Comparison of ENCODE assay signal across 1 cellular context in the genomic region with DNA sequence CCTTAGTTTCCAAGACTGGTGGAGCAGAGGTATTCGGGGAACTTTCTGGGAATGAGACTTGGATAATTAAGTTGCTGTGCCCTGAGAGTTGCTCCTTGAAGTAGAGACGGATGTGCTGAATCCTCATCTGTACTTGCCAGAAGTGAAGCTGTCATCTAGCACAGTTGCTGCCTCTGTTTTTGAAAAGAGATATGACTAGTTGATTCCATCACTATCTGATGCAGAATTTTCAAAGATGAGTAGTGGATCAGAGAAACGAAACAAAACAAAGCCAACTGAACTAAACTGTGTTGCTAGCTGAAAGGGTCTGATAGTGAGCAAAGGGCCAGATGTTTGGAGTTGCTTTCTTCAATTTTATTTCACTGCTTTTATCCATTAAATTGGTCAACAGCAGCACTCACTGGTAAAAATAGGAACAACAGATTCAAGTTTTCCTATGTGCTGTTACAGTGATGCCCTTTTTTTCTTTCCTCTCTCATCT.
TF ChIP-seq lines count a peak whose summit lies in the region.

No MANE protein-coding gene starts in this region.

TF ChIP-seq in K562, 482 proteins besides CTCF, POLR2A, EP300 and RAD21 (continued from another document and continues in another):
- TF ChIP-seq, protein P1, sequence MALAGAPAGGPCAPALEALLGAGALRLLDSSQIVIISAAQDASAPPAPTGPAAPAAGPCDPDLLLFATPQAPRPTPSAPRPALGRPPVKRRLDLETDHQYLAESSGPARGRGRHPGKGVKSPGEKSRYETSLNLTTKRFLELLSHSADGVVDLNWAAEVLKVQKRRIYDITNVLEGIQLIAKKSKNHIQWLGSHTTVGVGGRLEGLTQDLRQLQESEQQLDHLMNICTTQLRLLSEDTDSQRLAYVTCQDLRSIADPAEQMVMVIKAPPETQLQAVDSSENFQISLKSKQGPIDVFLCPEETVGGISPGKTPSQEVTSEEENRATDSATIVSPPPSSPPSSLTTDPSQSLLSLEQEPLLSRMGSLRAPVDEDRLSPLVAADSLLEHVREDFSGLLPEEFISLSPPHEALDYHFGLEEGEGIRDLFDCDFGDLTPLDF (CRISPR knock-in tag; IDR thresholded peaks at IDR 0.05), result no peak
- TF ChIP-seq GTF2A2 (tag; IDR thresholded peaks at IDR 0.05), result no peak
- no peak for TF ChIP-seq SIX5 (IDR thresholded peaks at IDR 0.05; ENCODE audit: borderline replicate concordance in 1 of 2, insufficient read depth in 1 of 2, low read depth in 1 of 2, low read length in 2 of 2)
- TF ChIP-seq KHSRP (IDR thresholded peaks at IDR 0.05), result peak; percentile 47; the same call in 1 of the 2 replicates
- TF ChIP-seq, protein P2, sequence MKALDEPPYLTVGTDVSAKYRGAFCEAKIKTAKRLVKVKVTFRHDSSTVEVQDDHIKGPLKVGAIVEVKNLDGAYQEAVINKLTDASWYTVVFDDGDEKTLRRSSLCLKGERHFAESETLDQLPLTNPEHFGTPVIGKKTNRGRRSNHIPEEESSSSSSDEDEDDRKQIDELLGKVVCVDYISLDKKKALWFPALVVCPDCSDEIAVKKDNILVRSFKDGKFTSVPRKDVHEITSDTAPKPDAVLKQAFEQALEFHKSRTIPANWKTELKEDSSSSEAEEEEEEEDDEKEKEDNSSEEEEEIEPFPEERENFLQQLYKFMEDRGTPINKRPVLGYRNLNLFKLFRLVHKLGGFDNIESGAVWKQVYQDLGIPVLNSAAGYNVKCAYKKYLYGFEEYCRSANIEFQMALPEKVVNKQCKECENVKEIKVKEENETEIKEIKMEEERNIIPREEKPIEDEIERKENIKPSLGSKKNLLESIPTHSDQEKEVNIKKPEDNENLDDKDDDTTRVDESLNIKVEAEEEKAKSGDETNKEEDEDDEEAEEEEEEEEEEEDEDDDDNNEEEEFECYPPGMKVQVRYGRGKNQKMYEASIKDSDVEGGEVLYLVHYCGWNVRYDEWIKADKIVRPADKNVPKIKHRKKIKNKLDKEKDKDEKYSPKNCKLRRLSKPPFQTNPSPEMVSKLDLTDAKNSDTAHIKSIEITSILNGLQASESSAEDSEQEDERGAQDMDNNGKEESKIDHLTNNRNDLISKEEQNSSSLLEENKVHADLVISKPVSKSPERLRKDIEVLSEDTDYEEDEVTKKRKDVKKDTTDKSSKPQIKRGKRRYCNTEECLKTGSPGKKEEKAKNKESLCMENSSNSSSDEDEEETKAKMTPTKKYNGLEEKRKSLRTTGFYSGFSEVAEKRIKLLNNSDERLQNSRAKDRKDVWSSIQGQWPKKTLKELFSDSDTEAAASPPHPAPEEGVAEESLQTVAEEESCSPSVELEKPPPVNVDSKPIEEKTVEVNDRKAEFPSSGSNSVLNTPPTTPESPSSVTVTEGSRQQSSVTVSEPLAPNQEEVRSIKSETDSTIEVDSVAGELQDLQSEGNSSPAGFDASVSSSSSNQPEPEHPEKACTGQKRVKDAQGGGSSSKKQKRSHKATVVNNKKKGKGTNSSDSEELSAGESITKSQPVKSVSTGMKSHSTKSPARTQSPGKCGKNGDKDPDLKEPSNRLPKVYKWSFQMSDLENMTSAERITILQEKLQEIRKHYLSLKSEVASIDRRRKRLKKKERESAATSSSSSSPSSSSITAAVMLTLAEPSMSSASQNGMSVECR (CRISPR knock-in tag; IDR thresholded peaks at IDR 0.05), result no peak
- TF ChIP-seq ZFP30 (CRISPR knock-in tag; IDR thresholded peaks at IDR 0.05; ENCODE audit: borderline replicate concordance), result no peak
- TF ChIP-seq MAFG (tag; conservative IDR thresholded peaks at IDR 0.05), result peak; percentile 41; the same call in 1 of the 2 replicates
- TF ChIP-seq, protein P3, sequence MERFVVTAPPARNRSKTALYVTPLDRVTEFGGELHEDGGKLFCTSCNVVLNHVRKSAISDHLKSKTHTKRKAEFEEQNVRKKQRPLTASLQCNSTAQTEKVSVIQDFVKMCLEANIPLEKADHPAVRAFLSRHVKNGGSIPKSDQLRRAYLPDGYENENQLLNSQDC (CRISPR knock-in tag; IDR thresholded peaks at IDR 0.05), result no peak
- TF ChIP-seq, protein P4, sequence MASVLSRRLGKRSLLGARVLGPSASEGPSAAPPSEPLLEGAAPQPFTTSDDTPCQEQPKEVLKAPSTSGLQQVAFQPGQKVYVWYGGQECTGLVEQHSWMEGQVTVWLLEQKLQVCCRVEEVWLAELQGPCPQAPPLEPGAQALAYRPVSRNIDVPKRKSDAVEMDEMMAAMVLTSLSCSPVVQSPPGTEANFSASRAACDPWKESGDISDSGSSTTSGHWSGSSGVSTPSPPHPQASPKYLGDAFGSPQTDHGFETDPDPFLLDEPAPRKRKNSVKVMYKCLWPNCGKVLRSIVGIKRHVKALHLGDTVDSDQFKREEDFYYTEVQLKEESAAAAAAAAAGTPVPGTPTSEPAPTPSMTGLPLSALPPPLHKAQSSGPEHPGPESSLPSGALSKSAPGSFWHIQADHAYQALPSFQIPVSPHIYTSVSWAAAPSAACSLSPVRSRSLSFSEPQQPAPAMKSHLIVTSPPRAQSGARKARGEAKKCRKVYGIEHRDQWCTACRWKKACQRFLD (CRISPR knock-in tag; IDR thresholded peaks at IDR 0.05), result peak; percentile 68; the same call in 1 of the 2 replicates
- TF ChIP-seq ZC3H4 (CRISPR knock-in tag; IDR thresholded peaks at IDR 0.05; ENCODE audit: borderline replicate concordance), result no peak
- TF ChIP-seq, protein P5, sequence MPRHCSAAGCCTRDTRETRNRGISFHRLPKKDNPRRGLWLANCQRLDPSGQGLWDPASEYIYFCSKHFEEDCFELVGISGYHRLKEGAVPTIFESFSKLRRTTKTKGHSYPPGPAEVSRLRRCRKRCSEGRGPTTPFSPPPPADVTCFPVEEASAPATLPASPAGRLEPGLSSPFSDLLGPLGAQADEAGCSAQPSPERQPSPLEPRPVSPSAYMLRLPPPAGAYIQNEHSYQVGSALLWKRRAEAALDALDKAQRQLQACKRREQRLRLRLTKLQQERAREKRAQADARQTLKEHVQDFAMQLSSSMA (CRISPR knock-in tag; IDR thresholded peaks at IDR 0.05), result no peak
- TF ChIP-seq, protein P6, sequence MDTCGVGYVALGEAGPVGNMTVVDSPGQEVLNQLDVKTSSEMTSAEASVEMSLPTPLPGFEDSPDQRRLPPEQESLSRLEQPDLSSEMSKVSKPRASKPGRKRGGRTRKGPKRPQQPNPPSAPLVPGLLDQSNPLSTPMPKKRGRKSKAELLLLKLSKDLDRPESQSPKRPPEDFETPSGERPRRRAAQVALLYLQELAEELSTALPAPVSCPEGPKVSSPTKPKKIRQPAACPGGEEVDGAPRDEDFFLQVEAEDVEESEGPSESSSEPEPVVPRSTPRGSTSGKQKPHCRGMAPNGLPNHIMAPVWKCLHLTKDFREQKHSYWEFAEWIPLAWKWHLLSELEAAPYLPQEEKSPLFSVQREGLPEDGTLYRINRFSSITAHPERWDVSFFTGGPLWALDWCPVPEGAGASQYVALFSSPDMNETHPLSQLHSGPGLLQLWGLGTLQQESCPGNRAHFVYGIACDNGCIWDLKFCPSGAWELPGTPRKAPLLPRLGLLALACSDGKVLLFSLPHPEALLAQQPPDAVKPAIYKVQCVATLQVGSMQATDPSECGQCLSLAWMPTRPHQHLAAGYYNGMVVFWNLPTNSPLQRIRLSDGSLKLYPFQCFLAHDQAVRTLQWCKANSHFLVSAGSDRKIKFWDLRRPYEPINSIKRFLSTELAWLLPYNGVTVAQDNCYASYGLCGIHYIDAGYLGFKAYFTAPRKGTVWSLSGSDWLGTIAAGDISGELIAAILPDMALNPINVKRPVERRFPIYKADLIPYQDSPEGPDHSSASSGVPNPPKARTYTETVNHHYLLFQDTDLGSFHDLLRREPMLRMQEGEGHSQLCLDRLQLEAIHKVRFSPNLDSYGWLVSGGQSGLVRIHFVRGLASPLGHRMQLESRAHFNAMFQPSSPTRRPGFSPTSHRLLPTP (IDR thresholded peaks at IDR 0.05; ENCODE audit: borderline replicate concordance, extremely low read depth, insufficient read length), result no peak
- TF ChIP-seq ZNF778 (CRISPR knock-in tag; IDR thresholded peaks at IDR 0.05), result no peak
- TF ChIP-seq, protein P7, sequence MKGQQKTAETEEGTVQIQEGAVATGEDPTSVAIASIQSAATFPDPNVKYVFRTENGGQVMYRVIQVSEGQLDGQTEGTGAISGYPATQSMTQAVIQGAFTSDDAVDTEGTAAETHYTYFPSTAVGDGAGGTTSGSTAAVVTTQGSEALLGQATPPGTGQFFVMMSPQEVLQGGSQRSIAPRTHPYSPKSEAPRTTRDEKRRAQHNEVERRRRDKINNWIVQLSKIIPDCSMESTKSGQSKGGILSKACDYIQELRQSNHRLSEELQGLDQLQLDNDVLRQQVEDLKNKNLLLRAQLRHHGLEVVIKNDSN (CRISPR knock-in tag; IDR thresholded peaks at IDR 0.05), result no peak
- peak; percentile 41; the same call in 1 of the 2 replicates for TF ChIP-seq POLR2H (tag; IDR thresholded peaks at IDR 0.05; ENCODE audit: low read depth)
- no peak for TF ChIP-seq POLR2AphosphoS2 (IDR thresholded peaks at IDR 0.05; ENCODE audit: low read length)
- TF ChIP-seq PRMT5 (CRISPR knock-in tag; IDR thresholded peaks at IDR 0.05), result no peak
- peak; percentile 88 for TF ChIP-seq POLR2AphosphoS5 (IDR thresholded peaks at IDR 0.05; ENCODE audit: control insufficient read depth, insufficient read depth, low read depth, low read length)
- peak; percentile 1 for TF ChIP-seq FOS (IDR thresholded peaks at IDR 0.05; ENCODE audit: extremely low read depth, insufficient read length)
- no peak for TF ChIP-seq HOXB6 (CRISPR knock-in tag; IDR thresholded peaks at IDR 0.05; ENCODE audit: borderline replicate concordance)
- TF ChIP-seq RBM14 (IDR thresholded peaks at IDR 0.05; ENCODE audit: borderline replicate concordance, insufficient read depth, low read depth, low read length), result no peak
- TF ChIP-seq SLC30A9 (CRISPR knock-in tag; IDR thresholded peaks at IDR 0.05), result no peak
- TF ChIP-seq, protein P8, sequence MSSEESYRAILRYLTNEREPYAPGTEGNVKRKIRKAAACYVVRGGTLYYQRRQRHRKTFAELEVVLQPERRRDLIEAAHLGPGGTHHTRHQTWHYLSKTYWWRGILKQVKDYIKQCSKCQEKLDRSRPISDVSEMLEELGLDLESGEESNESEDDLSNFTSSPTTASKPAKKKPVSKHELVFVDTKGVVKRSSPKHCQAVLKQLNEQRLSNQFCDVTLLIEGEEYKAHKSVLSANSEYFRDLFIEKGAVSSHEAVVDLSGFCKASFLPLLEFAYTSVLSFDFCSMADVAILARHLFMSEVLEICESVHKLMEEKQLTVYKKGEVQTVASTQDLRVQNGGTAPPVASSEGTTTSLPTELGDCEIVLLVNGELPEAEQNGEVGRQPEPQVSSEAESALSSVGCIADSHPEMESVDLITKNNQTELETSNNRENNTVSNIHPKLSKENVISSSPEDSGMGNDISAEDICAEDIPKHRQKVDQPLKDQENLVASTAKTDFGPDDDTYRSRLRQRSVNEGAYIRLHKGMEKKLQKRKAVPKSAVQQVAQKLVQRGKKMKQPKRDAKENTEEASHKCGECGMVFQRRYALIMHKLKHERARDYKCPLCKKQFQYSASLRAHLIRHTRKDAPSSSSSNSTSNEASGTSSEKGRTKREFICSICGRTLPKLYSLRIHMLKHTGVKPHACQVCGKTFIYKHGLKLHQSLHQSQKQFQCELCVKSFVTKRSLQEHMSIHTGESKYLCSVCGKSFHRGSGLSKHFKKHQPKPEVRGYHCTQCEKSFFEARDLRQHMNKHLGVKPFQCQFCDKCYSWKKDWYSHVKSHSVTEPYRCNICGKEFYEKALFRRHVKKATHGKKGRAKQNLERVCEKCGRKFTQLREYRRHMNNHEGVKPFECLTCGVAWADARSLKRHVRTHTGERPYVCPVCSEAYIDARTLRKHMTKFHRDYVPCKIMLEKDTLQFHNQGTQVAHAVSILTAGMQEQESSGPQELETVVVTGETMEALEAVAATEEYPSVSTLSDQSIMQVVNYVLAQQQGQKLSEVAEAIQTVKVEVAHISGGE (CRISPR knock-in tag; IDR thresholded peaks at IDR 0.05), result peak in 1 of 3 experiments; percentile 65; a peak in 1 of 6 replicates
- no peak for TF ChIP-seq CBX8 (IDR thresholded peaks at IDR 0.05; ENCODE audit: borderline replicate concordance, extremely low read depth, low read depth, low read length, poor library complexity, severe bottlenecking)
- peak in 1 of 2 experiments; percentile 91; a peak in 2 of 4 replicates for TF ChIP-seq HDAC1 (IDR thresholded peaks at IDR 0.05)
- no peak for TF ChIP-seq ZNF76 (CRISPR knock-in tag; IDR thresholded peaks at IDR 0.05; ENCODE audit: borderline replicate concordance)
- TF ChIP-seq PTBP1 (IDR thresholded peaks at IDR 0.05; ENCODE audit: low read depth, low read length), result no peak
- TF ChIP-seq BMI1 (IDR thresholded peaks at IDR 0.05; ENCODE audit: low read length), result no peak
- TF ChIP-seq KDM2B (CRISPR knock-in tag; IDR thresholded peaks at IDR 0.05), result no peak
- TF ChIP-seq ZNF75A (CRISPR knock-in tag; IDR thresholded peaks at IDR 0.05), result no peak
- TF ChIP-seq, protein P9, sequence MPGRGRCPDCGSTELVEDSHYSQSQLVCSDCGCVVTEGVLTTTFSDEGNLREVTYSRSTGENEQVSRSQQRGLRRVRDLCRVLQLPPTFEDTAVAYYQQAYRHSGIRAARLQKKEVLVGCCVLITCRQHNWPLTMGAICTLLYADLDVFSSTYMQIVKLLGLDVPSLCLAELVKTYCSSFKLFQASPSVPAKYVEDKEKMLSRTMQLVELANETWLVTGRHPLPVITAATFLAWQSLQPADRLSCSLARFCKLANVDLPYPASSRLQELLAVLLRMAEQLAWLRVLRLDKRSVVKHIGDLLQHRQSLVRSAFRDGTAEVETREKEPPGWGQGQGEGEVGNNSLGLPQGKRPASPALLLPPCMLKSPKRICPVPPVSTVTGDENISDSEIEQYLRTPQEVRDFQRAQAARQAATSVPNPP (IDR thresholded peaks at IDR 0.05; ENCODE audit: borderline replicate concordance, insufficient read depth, insufficient read length), result no peak
- TF ChIP-seq, protein P10, sequence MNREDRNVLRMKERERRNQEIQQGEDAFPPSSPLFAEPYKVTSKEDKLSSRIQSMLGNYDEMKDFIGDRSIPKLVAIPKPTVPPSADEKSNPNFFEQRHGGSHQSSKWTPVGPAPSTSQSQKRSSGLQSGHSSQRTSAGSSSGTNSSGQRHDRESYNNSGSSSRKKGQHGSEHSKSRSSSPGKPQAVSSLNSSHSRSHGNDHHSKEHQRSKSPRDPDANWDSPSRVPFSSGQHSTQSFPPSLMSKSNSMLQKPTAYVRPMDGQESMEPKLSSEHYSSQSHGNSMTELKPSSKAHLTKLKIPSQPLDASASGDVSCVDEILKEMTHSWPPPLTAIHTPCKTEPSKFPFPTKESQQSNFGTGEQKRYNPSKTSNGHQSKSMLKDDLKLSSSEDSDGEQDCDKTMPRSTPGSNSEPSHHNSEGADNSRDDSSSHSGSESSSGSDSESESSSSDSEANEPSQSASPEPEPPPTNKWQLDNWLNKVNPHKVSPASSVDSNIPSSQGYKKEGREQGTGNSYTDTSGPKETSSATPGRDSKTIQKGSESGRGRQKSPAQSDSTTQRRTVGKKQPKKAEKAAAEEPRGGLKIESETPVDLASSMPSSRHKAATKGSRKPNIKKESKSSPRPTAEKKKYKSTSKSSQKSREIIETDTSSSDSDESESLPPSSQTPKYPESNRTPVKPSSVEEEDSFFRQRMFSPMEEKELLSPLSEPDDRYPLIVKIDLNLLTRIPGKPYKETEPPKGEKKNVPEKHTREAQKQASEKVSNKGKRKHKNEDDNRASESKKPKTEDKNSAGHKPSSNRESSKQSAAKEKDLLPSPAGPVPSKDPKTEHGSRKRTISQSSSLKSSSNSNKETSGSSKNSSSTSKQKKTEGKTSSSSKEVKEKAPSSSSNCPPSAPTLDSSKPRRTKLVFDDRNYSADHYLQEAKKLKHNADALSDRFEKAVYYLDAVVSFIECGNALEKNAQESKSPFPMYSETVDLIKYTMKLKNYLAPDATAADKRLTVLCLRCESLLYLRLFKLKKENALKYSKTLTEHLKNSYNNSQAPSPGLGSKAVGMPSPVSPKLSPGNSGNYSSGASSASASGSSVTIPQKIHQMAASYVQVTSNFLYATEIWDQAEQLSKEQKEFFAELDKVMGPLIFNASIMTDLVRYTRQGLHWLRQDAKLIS (CRISPR knock-in tag; IDR thresholded peaks at IDR 0.05), result 0 out of 2 replicates have a peak, but pooled peaks have one; percentile 32
- no peak for TF ChIP-seq TCF7L2 (IDR thresholded peaks at IDR 0.05; ENCODE audit: low read depth, low read length)
- peak; percentile 79 for TF ChIP-seq PHB2 (IDR thresholded peaks at IDR 0.05; ENCODE audit: low read depth)
